ENCODE assay signal across 10 cellular contexts in genomic region chr5:130323804-130324454, GRCh38.
A peak's percentile ranks its signal among the peaks of the same experiment; 100 is the strongest.
DNase-seq lines count a peak whose midpoint lies in the region; ATAC-seq and TF ChIP-seq lines count a peak whose summit lies in the region.
"Had no signal": no experiment of that assay in that cellular context is flagged by ENCODE, and none has a peak within 500 bp of the region (broad histone marks: within the 10 kb centered on the region; RNA-seq: fewer than 3 reads in every experiment).

No MANE protein-coding gene starts in this region.

- TF ChIP-seq CTCF in mesothelial cell of epicardium (IDR thresholded peaks at IDR 0.05; ENCODE audit: unreplicated experiment) = no peak
- no peak for TF ChIP-seq CTCF in left ventricle myocardium inferior (IDR thresholded peaks at IDR 0.05; ENCODE audit: borderline replicate concordance)

- no peak overlapping the region for H3K4me3 ChIP-seq in left ventricle myocardium inferior
- H3K4me3 ChIP-seq: pancreas, testis had no signal

- H3K4me1 ChIP-seq in left ventricle myocardium inferior = no peaks in the 10 kb centered on the region
- H3K4me1 ChIP-seq: pancreas, testis had no signal

- no peak overlapping the region for H3K27ac Mint-ChIP-seq in mesothelial cell of epicardium

- ATAC-seq in GM19438 (IDR thresholded peaks at IDR 0.05; ENCODE audit: low read depth, unreplicated experiment) (peak; percentile 100), HG03103 (IDR thresholded peaks at IDR 0.05; ENCODE audit: low read depth, unreplicated experiment) (peak; percentile 100)

- H3K36me3 ChIP-seq in left ventricle myocardium inferior = no peaks in the 10 kb centered on the region
- H3K36me3 ChIP-seq: pancreas had no signal

- no peaks in the 10 kb centered on the region for H3K27me3 ChIP-seq in left ventricle myocardium inferior (ENCODE audit: low read depth)
- H3K27me3 ChIP-seq: pancreas, testis had no signal

- peaks cover 22% of the 10 kb centered on the region for H3K9me3 ChIP-seq in left ventricle myocardium inferior (replicated peaks)
- H3K9me3 ChIP-seq: pancreas, testis had no signal

- no peak overlapping the region for H3K27ac ChIP-seq in left ventricle myocardium inferior (replicated peaks)
- H3K27ac ChIP-seq: pancreas, testis had no signal

- H3K4me3 Mint-ChIP-seq in mesothelial cell of epicardium = no peak overlapping the region

- peaks cover 14% of the 10 kb centered on the region for H3K9me3 Mint-ChIP-seq in mesothelial cell of epicardium

- intact Hi-C loops in left ventricle myocardium inferior (cut with micrococcal nuclease) = no loop called here

- no peaks in the 10 kb centered on the region for H3K4me1 Mint-ChIP-seq in mesothelial cell of epicardium

- no peaks in the 10 kb centered on the region for H3K36me3 Mint-ChIP-seq in mesothelial cell of epicardium

- DNase-seq in RPMI8226 (peak; percentile 79), renal cortical epithelial cell (ENCODE audit: low read depth) (peak; percentile 7), mesothelial cell of epicardium (ENCODE audit: low spot score in 2 of 2, unreplicated experiment in 2 of 2) (no peak), activated gamma-delta T cell (lab: John Stamatoyannopoulos, UW) (no peak), NCI-H2029 (lab: John Stamatoyannopoulos, UW) (no peak), left ventricle myocardium inferior (no peak)
- DNase-seq: pancreas, testis had no signal

- H3K27me3 Mint-ChIP-seq in mesothelial cell of epicardium (ENCODE audit: low read depth) = no peaks in the 10 kb centered on the region

Comparison
In these comparisons a context has a peak if more than half of its experiments do, and no peak if none do; other contexts are left out.
1. DNase-seq: peak in RPMI8226 (single experiment) and renal cortical epithelial cell (single experiment); none in mesothelial cell of epicardium (0 of 2), activated gamma-delta T cell (single experiment), NCI-H2029 (single experiment) and left ventricle myocardium inferior (single experiment).